Comparison of ENCODE assay signal across 1 cellular context in the genomic region with DNA sequence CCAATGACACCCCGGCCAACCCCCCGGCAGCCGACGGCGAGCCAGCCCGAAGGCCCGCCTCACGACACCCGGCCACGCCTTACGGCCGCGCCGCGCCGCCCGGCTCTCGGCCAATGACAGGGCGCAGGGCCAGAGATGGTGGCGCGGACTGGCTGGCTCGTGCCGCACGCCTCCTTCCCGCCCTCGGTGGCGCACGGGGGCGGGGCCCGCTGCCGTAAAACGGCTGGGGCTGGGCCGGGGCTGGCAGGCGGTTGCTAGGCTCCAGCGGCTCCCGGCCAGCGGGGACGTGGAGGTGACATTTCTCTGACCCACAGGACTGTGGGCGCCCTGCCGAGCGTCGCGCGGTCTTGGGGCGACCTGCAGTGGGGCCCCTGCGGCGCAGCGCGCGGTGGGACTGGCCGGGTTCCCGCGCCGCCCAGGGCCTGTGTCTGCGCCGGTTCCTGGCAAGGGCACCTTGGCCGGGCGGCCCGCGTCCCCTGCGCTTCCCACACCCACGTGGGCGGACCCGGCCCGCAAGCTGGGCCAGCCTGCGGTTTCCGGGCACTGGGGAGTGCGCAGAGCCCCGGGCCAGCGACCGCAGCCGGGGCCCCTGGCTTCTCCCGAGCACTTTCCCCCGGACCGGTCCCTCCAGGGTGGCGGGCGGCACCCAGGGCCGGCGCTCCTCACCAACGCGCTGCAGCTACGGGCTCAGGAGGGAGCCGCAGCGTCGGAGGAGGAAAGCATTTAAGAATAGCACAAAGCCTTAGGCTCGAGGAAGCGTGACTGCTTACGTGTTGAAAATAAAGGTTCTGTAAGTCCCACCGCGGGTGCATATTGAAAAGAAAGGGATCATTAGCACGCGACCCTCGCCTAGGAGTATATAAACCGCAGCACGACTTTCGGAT.
TF ChIP-seq lines count a peak whose summit lies in the region.

A gene (minus strand): TSS at position 8 of the 884 bp plus-strand sequence. CDS start 64 bp downstream, outside the sequence.

TF ChIP-seq in GM12878, 131 proteins besides CTCF, POLR2A, EP300 and RAD21 (continued from another document and continues in another):
- TF ChIP-seq, protein P1, sequence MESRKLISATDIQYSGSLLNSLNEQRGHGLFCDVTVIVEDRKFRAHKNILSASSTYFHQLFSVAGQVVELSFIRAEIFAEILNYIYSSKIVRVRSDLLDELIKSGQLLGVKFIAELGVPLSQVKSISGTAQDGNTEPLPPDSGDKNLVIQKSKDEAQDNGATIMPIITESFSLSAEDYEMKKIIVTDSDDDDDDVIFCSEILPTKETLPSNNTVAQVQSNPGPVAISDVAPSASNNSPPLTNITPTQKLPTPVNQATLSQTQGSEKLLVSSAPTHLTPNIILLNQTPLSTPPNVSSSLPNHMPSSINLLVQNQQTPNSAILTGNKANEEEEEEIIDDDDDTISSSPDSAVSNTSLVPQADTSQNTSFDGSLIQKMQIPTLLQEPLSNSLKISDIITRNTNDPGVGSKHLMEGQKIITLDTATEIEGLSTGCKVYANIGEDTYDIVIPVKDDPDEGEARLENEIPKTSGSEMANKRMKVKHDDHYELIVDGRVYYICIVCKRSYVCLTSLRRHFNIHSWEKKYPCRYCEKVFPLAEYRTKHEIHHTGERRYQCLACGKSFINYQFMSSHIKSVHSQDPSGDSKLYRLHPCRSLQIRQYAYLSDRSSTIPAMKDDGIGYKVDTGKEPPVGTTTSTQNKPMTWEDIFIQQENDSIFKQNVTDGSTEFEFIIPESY (IDR thresholded peaks at IDR 0.05): no peak
- TF ChIP-seq TCF7 (IDR thresholded peaks at IDR 0.05; ENCODE audit: borderline replicate concordance) (no peak), CEBPB (IDR thresholded peaks at IDR 0.05; ENCODE audit: borderline replicate concordance in 1 of 2, low read depth in 2 of 2, low read length in 2 of 2) (no peak), NFIC (IDR thresholded peaks at IDR 0.05; ENCODE audit: low read depth, low read length) (peak; percentile 24; the same call in 1 of the 2 replicates), SMAD5 (IDR thresholded peaks at IDR 0.05; ENCODE audit: low read depth) (0 out of 2 replicates have a peak, but pooled peaks have one; percentile 12), LARP7 (IDR thresholded peaks at IDR 0.05) (peak; percentile 98), POLR2AphosphoS2 (IDR thresholded peaks at IDR 0.05; ENCODE audit: low read depth, low read length) (peak; percentile 52; the same call in 1 of the 2 replicates), TARDBP (IDR thresholded peaks at IDR 0.05; ENCODE audit: borderline replicate concordance) (no peak), SRF (IDR thresholded peaks at IDR 0.05; ENCODE audit: low read depth in 2 of 2, low read length in 2 of 2) (no peak), RUNX3 (IDR thresholded peaks at IDR 0.05; ENCODE audit: low read length) (peak; percentile 89), YY1 (IDR thresholded peaks at IDR 0.05; ENCODE audit: low read depth, low read length) (0 out of 2 replicates have a peak, but pooled peaks have one; percentile 6), MEF2A (IDR thresholded peaks at IDR 0.05; ENCODE audit: insufficient read depth, low read depth, low read length) (no peak), ZSCAN29 (IDR thresholded peaks at IDR 0.05) (no peak), HDAC2 (IDR thresholded peaks at IDR 0.05) (no peak), PAX5 (IDR thresholded peaks at IDR 0.05; ENCODE audit: borderline replicate concordance, low read depth, low read length) (peak; percentile 83; the same call in 1 of the 2 replicates), ATF7 (IDR thresholded peaks at IDR 0.05; ENCODE audit: low read depth) (no peak), WRNIP1 (IDR thresholded peaks at IDR 0.05; ENCODE audit: borderline replicate concordance, low read depth, low read length) (no peak), CHD1 (IDR thresholded peaks at IDR 0.05; ENCODE audit: low read depth, low read length) (no peak)
- TF ChIP-seq, protein P2, sequence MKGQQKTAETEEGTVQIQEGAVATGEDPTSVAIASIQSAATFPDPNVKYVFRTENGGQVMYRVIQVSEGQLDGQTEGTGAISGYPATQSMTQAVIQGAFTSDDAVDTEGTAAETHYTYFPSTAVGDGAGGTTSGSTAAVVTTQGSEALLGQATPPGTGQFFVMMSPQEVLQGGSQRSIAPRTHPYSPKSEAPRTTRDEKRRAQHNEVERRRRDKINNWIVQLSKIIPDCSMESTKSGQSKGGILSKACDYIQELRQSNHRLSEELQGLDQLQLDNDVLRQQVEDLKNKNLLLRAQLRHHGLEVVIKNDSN (IDR thresholded peaks at IDR 0.05; ENCODE audit: borderline replicate concordance, extremely low read length, insufficient read depth, low read depth, low read length): no peak
- TF ChIP-seq, protein P3, sequence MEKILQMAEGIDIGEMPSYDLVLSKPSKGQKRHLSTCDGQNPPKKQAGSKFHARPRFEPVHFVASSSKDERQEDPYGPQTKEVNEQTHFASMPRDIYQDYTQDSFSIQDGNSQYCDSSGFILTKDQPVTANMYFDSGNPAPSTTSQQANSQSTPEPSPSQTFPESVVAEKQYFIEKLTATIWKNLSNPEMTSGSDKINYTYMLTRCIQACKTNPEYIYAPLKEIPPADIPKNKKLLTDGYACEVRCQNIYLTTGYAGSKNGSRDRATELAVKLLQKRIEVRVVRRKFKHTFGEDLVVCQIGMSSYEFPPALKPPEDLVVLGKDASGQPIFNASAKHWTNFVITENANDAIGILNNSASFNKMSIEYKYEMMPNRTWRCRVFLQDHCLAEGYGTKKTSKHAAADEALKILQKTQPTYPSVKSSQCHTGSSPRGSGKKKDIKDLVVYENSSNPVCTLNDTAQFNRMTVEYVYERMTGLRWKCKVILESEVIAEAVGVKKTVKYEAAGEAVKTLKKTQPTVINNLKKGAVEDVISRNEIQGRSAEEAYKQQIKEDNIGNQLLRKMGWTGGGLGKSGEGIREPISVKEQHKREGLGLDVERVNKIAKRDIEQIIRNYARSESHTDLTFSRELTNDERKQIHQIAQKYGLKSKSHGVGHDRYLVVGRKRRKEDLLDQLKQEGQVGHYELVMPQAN (conservative IDR thresholded peaks at IDR 0.05): peak; percentile 94
- TF ChIP-seq, protein P4, sequence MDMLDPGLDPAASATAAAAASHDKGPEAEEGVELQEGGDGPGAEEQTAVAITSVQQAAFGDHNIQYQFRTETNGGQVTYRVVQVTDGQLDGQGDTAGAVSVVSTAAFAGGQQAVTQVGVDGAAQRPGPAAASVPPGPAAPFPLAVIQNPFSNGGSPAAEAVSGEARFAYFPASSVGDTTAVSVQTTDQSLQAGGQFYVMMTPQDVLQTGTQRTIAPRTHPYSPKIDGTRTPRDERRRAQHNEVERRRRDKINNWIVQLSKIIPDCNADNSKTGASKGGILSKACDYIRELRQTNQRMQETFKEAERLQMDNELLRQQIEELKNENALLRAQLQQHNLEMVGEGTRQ (IDR thresholded peaks at IDR 0.05; ENCODE audit: borderline replicate concordance, low read depth, low read length): no peak
- TF ChIP-seq, protein P5, sequence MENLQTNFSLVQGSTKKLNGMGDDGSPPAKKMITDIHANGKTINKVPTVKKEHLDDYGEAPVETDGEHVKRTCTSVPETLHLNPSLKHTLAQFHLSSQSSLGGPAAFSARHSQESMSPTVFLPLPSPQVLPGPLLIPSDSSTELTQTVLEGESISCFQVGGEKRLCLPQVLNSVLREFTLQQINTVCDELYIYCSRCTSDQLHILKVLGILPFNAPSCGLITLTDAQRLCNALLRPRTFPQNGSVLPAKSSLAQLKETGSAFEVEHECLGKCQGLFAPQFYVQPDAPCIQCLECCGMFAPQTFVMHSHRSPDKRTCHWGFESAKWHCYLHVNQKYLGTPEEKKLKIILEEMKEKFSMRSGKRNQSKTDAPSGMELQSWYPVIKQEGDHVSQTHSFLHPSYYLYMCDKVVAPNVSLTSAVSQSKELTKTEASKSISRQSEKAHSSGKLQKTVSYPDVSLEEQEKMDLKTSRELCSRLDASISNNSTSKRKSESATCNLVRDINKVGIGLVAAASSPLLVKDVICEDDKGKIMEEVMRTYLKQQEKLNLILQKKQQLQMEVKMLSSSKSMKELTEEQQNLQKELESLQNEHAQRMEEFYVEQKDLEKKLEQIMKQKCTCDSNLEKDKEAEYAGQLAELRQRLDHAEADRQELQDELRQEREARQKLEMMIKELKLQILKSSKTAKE (IDR thresholded peaks at IDR 0.05; ENCODE audit: low read depth, poor library complexity, severe bottlenecking): no peak
- TF ChIP-seq, protein P6, sequence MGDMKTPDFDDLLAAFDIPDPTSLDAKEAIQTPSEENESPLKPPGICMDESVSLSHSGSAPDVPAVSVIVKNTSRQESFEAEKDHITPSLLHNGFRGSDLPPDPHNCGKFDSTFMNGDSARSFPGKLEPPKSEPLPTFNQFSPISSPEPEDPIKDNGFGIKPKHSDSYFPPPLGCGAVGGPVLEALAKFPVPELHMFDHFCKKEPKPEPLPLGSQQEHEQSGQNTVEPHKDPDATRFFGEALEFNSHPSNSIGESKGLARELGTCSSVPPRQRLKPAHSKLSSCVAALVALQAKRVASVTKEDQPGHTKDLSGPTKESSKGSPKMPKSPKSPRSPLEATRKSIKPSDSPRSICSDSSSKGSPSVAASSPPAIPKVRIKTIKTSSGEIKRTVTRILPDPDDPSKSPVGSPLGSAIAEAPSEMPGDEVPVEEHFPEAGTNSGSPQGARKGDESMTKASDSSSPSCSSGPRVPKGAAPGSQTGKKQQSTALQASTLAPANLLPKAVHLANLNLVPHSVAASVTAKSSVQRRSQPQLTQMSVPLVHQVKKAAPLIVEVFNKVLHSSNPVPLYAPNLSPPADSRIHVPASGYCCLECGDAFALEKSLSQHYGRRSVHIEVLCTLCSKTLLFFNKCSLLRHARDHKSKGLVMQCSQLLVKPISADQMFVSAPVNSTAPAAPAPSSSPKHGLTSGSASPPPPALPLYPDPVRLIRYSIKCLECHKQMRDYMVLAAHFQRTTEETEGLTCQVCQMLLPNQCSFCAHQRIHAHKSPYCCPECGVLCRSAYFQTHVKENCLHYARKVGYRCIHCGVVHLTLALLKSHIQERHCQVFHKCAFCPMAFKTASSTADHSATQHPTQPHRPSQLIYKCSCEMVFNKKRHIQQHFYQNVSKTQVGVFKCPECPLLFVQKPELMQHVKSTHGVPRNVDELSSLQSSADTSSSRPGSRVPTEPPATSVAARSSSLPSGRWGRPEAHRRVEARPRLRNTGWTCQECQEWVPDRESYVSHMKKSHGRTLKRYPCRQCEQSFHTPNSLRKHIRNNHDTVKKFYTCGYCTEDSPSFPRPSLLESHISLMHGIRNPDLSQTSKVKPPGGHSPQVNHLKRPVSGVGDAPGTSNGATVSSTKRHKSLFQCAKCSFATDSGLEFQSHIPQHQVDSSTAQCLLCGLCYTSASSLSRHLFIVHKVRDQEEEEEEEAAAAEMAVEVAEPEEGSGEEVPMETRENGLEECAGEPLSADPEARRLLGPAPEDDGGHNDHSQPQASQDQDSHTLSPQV (IDR thresholded peaks at IDR 0.05): no peak
- TF ChIP-seq, protein P7, sequence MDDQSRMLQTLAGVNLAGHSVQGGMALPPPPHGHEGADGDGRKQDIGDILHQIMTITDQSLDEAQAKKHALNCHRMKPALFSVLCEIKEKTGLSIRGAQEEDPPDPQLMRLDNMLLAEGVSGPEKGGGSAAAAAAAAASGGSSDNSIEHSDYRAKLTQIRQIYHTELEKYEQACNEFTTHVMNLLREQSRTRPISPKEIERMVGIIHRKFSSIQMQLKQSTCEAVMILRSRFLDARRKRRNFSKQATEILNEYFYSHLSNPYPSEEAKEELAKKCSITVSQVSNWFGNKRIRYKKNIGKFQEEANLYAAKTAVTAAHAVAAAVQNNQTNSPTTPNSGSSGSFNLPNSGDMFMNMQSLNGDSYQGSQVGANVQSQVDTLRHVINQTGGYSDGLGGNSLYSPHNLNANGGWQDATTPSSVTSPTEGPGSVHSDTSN (IDR thresholded peaks at IDR 0.05; ENCODE audit: insufficient replicate concordance, low read depth, low read length): no peak
- TF ChIP-seq, protein P8, sequence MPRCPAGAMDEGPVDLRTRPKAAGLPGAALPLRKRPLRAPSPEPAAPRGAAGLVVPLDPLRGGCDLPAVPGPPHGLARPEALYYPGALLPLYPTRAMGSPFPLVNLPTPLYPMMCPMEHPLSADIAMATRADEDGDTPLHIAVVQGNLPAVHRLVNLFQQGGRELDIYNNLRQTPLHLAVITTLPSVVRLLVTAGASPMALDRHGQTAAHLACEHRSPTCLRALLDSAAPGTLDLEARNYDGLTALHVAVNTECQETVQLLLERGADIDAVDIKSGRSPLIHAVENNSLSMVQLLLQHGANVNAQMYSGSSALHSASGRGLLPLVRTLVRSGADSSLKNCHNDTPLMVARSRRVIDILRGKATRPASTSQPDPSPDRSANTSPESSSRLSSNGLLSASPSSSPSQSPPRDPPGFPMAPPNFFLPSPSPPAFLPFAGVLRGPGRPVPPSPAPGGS (IDR thresholded peaks at IDR 0.05; ENCODE audit: borderline replicate concordance, insufficient read depth, low read depth, low read length, poor library complexity, severe bottlenecking): no peak
- TF ChIP-seq, protein P9, sequence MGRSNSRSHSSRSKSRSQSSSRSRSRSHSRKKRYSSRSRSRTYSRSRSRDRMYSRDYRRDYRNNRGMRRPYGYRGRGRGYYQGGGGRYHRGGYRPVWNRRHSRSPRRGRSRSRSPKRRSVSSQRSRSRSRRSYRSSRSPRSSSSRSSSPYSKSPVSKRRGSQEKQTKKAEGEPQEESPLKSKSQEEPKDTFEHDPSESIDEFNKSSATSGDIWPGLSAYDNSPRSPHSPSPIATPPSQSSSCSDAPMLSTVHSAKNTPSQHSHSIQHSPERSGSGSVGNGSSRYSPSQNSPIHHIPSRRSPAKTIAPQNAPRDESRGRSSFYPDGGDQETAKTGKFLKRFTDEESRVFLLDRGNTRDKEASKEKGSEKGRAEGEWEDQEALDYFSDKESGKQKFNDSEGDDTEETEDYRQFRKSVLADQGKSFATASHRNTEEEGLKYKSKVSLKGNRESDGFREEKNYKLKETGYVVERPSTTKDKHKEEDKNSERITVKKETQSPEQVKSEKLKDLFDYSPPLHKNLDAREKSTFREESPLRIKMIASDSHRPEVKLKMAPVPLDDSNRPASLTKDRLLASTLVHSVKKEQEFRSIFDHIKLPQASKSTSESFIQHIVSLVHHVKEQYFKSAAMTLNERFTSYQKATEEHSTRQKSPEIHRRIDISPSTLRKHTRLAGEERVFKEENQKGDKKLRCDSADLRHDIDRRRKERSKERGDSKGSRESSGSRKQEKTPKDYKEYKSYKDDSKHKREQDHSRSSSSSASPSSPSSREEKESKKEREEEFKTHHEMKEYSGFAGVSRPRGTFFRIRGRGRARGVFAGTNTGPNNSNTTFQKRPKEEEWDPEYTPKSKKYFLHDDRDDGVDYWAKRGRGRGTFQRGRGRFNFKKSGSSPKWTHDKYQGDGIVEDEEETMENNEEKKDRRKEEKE (IDR thresholded peaks at IDR 0.05): no peak
- TF ChIP-seq, protein P10, sequence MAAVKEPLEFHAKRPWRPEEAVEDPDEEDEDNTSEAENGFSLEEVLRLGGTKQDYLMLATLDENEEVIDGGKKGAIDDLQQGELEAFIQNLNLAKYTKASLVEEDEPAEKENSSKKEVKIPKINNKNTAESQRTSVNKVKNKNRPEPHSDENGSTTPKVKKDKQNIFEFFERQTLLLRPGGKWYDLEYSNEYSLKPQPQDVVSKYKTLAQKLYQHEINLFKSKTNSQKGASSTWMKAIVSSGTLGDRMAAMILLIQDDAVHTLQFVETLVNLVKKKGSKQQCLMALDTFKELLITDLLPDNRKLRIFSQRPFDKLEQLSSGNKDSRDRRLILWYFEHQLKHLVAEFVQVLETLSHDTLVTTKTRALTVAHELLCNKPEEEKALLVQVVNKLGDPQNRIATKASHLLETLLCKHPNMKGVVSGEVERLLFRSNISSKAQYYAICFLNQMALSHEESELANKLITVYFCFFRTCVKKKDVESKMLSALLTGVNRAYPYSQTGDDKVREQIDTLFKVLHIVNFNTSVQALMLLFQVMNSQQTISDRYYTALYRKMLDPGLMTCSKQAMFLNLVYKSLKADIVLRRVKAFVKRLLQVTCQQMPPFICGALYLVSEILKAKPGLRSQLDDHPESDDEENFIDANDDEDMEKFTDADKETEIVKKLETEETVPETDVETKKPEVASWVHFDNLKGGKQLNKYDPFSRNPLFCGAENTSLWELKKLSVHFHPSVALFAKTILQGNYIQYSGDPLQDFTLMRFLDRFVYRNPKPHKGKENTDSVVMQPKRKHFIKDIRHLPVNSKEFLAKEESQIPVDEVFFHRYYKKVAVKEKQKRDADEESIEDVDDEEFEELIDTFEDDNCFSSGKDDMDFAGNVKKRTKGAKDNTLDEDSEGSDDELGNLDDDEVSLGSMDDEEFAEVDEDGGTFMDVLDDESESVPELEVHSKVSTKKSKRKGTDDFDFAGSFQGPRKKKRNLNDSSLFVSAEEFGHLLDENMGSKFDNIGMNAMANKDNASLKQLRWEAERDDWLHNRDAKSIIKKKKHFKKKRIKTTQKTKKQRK (IDR thresholded peaks at IDR 0.05; ENCODE audit: low read depth, low read length): no peak
